Comparison of ENCODE assay signal across 34 cellular contexts in the genomic region with DNA sequence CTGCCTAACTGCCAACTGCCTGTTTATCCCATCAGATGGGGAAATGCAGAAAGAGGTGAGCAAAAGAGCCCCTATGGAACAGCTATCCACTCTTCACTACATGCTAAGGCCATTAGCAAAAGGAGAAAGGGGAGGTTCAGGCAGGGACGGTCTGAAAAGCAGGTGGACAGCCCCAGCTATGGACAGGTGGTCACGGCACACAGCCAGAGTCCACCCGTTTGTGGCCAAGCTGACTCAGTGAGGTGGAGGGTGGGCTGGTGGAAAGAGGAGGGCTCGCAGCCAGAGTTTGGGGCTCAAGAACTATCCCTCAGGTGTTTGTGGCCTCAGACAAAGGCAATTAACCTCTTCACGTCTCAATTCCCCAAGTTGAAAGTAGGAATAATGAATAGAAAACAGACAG.
"Had no signal": no experiment of that assay in that cellular context is flagged by ENCODE, and none has a peak within 500 bp of the region (broad histone marks: within the 10 kb centered on the region; RNA-seq: fewer than 3 reads in every experiment).

No MANE protein-coding gene starts in this region.

- H3K9ac ChIP-seq: KMS-11 had no signal

- H3K4me1 ChIP-seq: ascending aorta had no signal

- H2AFZ ChIP-seq: PC-9 had no signal

- H3K9me3 ChIP-seq: ascending aorta had no signal

- H3K27me3 ChIP-seq: ascending aorta had no signal

- ATAC-seq: activated CD4-positive, alpha-beta T cell treated with anti-CD3 and anti-CD28 coated beads for 36 hours; activated CD8-positive, alpha-beta T cell treated with anti-CD3 and anti-CD28 coated beads, Interleukin-2, amount 10 ng/mL, durations not matched to agents 7 days and 5 days had no signal

- H3K27me3 Mint-ChIP-seq: activated T-cell treated with anti-CD3 and anti-CD28 coated beads, Interleukin-2, amount 50 U/mL, for 24 hours had no signal

- H3K9me3 Mint-ChIP-seq: activated naive CD4-positive, alpha-beta T cell treated with anti-CD3 and anti-CD28 coated beads, Interleukin-2, amount 50 U/mL, for 24 hours had no signal

- FAIRE-seq: RCC 7860 had no signal

- H3K4me3 Mint-ChIP-seq: activated CD4-positive, alpha-beta T cell treated with anti-CD3 and anti-CD28 coated beads for 36 hours; activated CD4-positive, alpha-beta T cell treated with anti-CD3 and anti-CD28 coated beads, Interleukin-2, amount 10 ng/mL, durations not matched to agents 7 days and 5 days; activated CD8-positive, alpha-beta T cell treated with anti-CD3 and anti-CD28 coated beads, Interleukin-2, amount 10 ng/mL, durations not matched to agents 7 days and 5 days; activated naive CD4-positive, alpha-beta T cell treated with anti-CD3 and anti-CD28 coated beads, Interleukin-2, amount 50 U/mL, for 24 hours; activated naive CD8-positive, alpha-beta T cell treated with anti-CD3 and anti-CD28 coated beads, Interleukin-2, amount 10 ng/mL, durations not matched to agents 7 days and 5 days; activated T-cell treated with anti-CD3 and anti-CD28 coated beads, Interleukin-2, amount 50 U/mL, for 24 hours; central memory CD8-positive, alpha-beta T cell had no signal

- DNase-seq: activated CD4-positive, alpha-beta T cell treated with anti-CD3 and anti-CD28 coated beads for 36 hours; activated CD4-positive, alpha-beta T cell treated with anti-CD3 and anti-CD28 coated beads, Interleukin-2, amount 10 ng/mL, durations not matched to agents 7 days and 5 days; activated CD4-positive, alpha-beta T cell treated with anti-CD3 and anti-CD28 coated beads, Interleukin-2, amount 50 U/mL, for 48 hours; activated CD8-positive, alpha-beta T cell treated with anti-CD3 and anti-CD28 coated beads, Interleukin-2, amount 10 ng/mL, durations not matched to agents 7 days and 5 days; activated gamma-delta T cell; activated naive CD4-positive, alpha-beta T cell treated with Interleukin-2 at 50 U/mL for 16 hours; activated naive CD8-positive, alpha-beta T cell treated with anti-CD3 and anti-CD28 coated beads, Interleukin-2, amount 10 ng/mL, durations not matched to agents 7 days and 5 days; activated T-cell treated with anti-CD3 and anti-CD28 coated beads, Interleukin-2, amount 50 U/mL, for 24 hours; amygdala; NCI-H1092 treated with DMSO at 0.1 percent for 48 hours; NCI-H1417; NCI-H146; NCI-H187; NCI-H2029 treated with DMSO at 0.1 percent for 48 hours; NCI-H2171 treated with DMSO at 0.1 percent for 48 hours; NCI-H226; NCI-H446 treated with DMSO at 0.1 percent for 48 hours; NCI-H524; NCI-H69; NCI-H82; PC-9; Right ventricle myocardium superior; SW 1271; T-helper 1 cell; T-helper 2 cell; T-helper 9 cell; WERI-Rb-1 had no signal

- H3K27ac ChIP-seq: ascending aorta, cardiac muscle cell, PC-9, WERI-Rb-1 had no signal

- H3K4me3 ChIP-seq: ascending aorta, cardiac muscle cell, PC-9 had no signal

- H3K27ac Mint-ChIP-seq: activated CD4-positive, alpha-beta T cell treated with anti-CD3 and anti-CD28 coated beads for 36 hours; activated CD4-positive, alpha-beta T cell treated with anti-CD3 and anti-CD28 coated beads, Interleukin-2, amount 10 ng/mL, durations not matched to agents 7 days and 5 days; activated CD8-positive, alpha-beta T cell treated with anti-CD3 and anti-CD28 coated beads, Interleukin-2, amount 10 ng/mL, durations not matched to agents 7 days and 5 days; activated naive CD8-positive, alpha-beta T cell treated with anti-CD3 and anti-CD28 coated beads, Interleukin-2, amount 10 ng/mL, durations not matched to agents 7 days and 5 days; activated T-cell treated with anti-CD3 and anti-CD28 coated beads, Interleukin-2, amount 50 U/mL, for 24 hours; activated T-helper 2 cell treated with anti-CD3 and anti-CD28 coated beads, Interferon-gamma antibody, Interleukin-2, Interleukin-4, amounts not matched to agents 10 μg/mL and 5 μg/mL and 100 μg/mL, durations not matched to agents 14 hours and 24 hours and 36 hours had no signal

- H3K4me2 ChIP-seq: KMS-11, PC-9 had no signal

- H3K36me3 ChIP-seq: ascending aorta, cardiac muscle cell, WERI-Rb-1 had no signal
